ENCODE assay signal across 1 cellular context in genomic region chr6:150813993-150814359, GRCh38.
TF ChIP-seq lines count a peak whose summit lies in the region.

No MANE protein-coding gene starts in this region.

TF ChIP-seq in IMR-90, 13 proteins besides CTCF, POLR2A, EP300 and RAD21 (continued from another document):
- TF ChIP-seq USF2 (IDR thresholded peaks at IDR 0.05; ENCODE audit: low read depth, low read length) = no peak
- no peak for TF ChIP-seq RCOR1 (IDR thresholded peaks at IDR 0.05; ENCODE audit: insufficient replicate concordance, low read length)
- no peak for TF ChIP-seq CHD1 (IDR thresholded peaks at IDR 0.05; ENCODE audit: low read depth, low read length)
TF ChIP-seq in IMR-90: peak in this region for 0.
